Comparison of ENCODE assay signal across 9 cellular contexts in the genomic region with DNA sequence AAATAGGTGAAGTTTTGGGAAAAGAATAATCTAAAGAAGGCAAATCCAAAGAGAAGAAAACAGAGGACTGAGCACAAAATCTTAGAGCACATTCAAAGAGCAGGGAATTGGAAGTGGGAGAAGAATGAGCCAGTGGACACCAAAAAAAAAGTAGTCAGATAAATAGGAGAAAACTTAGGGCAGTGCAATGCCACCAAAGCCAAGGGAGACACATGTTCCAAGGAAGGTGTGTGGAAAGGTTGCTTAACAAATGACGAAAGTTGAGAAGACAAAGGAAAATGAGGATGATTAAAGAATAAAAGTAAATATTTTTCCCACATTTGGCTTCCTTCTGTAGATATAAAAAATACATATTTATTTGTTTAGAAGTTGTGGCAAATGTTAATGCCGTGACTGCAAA.
"Had no signal": no experiment of that assay in that cellular context is flagged by ENCODE, and none has a peak within 500 bp of the region (broad histone marks: within the 10 kb centered on the region; RNA-seq: fewer than 3 reads in every experiment).

No MANE protein-coding gene starts in this region.

- H3K9ac ChIP-seq: GM23248 had no signal

- ATAC-seq: HepG2 had no signal

- H2AFZ ChIP-seq: GM23248 had no signal

- DNase-seq: GM23248, GOT3, H7, HFFc6, KG1 had no signal

- H3K4me1 ChIP-seq: HAP-1 had no signal

- H3K4me3 ChIP-seq: GM23248, HAP-1 had no signal

- H3K27ac ChIP-seq: GM23248, HL-60 had no signal

- FAIRE-seq: HepG2 had no signal

- H3K27ac Mint-ChIP-seq: HFFc6, IgD-negative memory B cell had no signal

- H3K4me3 Mint-ChIP-seq: HFFc6, IgD-negative memory B cell had no signal

- H3K27me3 Mint-ChIP-seq: IgD-negative memory B cell had no signal
